In genomic region chr11:3649374-3649773, GRCh38 we compare ENCODE assay signal across 7 cellular contexts. TPM values are rescaled to one million over a fixed set of nuclear protein-coding genes. Genes with fewer than 3 reads are reported as not detected.
"Had no signal": no experiment of that assay in that cellular context is flagged by ENCODE, and none has a peak within 500 bp of the region (broad histone marks: within the 10 kb centered on the region; RNA-seq: fewer than 3 reads in every experiment).

No MANE protein-coding gene starts in this region.

RNA-seq across cellular contexts. Expression of gene ART1, which starts 4.4 kb away (rescaled TPM):
- total RNA-seq: LHCN-M2, MCF 10A, NCI-H460, PC-3, Peyer's patch, SJSA1 had no signal
- polyA plus RNA-seq: SK-N-SH had no signal

RNA-seq across cellular contexts. Expression of gene ART5, which starts 7.6 kb away (rescaled TPM):
- total RNA-seq: MCF 10A, NCI-H460, PC-3, Peyer's patch, SJSA1 had no signal
